18 cellular contexts compared by ENCODE assay signal in genomic region chr9:34097865-34098264, GRCh38. TPM values are rescaled to one million over a fixed set of nuclear protein-coding genes. Genes with fewer than 3 reads are reported as not detected.
A peak's percentile ranks its signal among the peaks of the same experiment; 100 is the strongest.
DNase-seq lines count a peak whose midpoint lies in the region; ATAC-seq and TF ChIP-seq lines count a peak whose summit lies in the region.
"Had no signal": no experiment of that assay in that cellular context is flagged by ENCODE, and none has a peak within 500 bp of the region (broad histone marks: within the 10 kb centered on the region; RNA-seq: fewer than 3 reads in every experiment).

No MANE protein-coding gene starts in this region.

- H3K4me3 Mint-ChIP-seq in activated CD8-positive, alpha-beta memory T cell treated with anti-CD3 and anti-CD28 coated beads, Interleukin-2, amount 10 ng/mL, durations not matched to agents 7 days and 5 days, result no peak overlapping the region
- H3K4me3 Mint-ChIP-seq: activated CD8-positive, alpha-beta T cell treated with anti-CD3 and anti-CD28 coated beads, Interleukin-2, amount 10 ng/mL, durations not matched to agents 7 days and 5 days; natural killer cell treated with Interleukin-12 subunit alpha and Interleukin-12 subunit beta and Interleukin-15 and Interleukin-18, amount 100 ng/mL, for 72 hours had no signal

- 0 out of 2 replicates have a peak, but pooled peaks cover 5% of the 10 kb centered on the region for H4K20me1 ChIP-seq in OCI-LY3 (ENCODE audit: insufficient read depth, low read length)

- peaks cover 20% of the 10 kb centered on the region for H3K36me3 Mint-ChIP-seq in activated CD8-positive, alpha-beta memory T cell treated with anti-CD3 and anti-CD28 coated beads, Interleukin-2, amount 10 ng/mL, durations not matched to agents 7 days and 5 days

- peak overlapping the region; percentile 80 for H3K4me2 ChIP-seq in OCI-LY3 (ENCODE audit: low read length)

- H3K4me1 ChIP-seq in OCI-LY3 (ENCODE audit: low read length), result peaks cover 32% of the 10 kb centered on the region
- H3K4me1 ChIP-seq: breast epithelium, left lung, Peyer's patch had no signal

- H3K9me3 Mint-ChIP-seq in activated CD8-positive, alpha-beta memory T cell treated with anti-CD3 and anti-CD28 coated beads, Interleukin-2, amount 10 ng/mL, durations not matched to agents 7 days and 5 days (ENCODE audit: low read depth), result no peaks in the 10 kb centered on the region
- H3K9me3 Mint-ChIP-seq: natural killer cell treated with Interleukin-12 subunit alpha and Interleukin-12 subunit beta and Interleukin-15 and Interleukin-18, amount 100 ng/mL, for 72 hours had no signal

- no peak for TF ChIP-seq POLR2A in GM18505 (IDR thresholded peaks at IDR 0.05; ENCODE audit: borderline replicate concordance, extremely low read depth, insufficient read depth, insufficient read length)

- no peaks in the 10 kb centered on the region for H3K27me3 Mint-ChIP-seq in activated CD8-positive, alpha-beta memory T cell treated with anti-CD3 and anti-CD28 coated beads, Interleukin-2, amount 10 ng/mL, durations not matched to agents 7 days and 5 days
- H3K27me3 Mint-ChIP-seq: natural killer cell treated with Interleukin-12 subunit alpha and Interleukin-12 subunit beta and Interleukin-15 and Interleukin-18, amount 100 ng/mL, for 72 hours had no signal

- H3K9me3 ChIP-seq in OCI-LY3 (ENCODE audit: insufficient read depth, low read length), result no peaks in the 10 kb centered on the region
- H3K9me3 ChIP-seq: breast epithelium, left lung, Peyer's patch had no signal

- H3K4me1 Mint-ChIP-seq in activated CD8-positive, alpha-beta memory T cell treated with anti-CD3 and anti-CD28 coated beads, Interleukin-2, amount 10 ng/mL, durations not matched to agents 7 days and 5 days, result peaks cover 6% of the 10 kb centered on the region

- H3K27ac Mint-ChIP-seq in activated CD8-positive, alpha-beta memory T cell treated with anti-CD3 and anti-CD28 coated beads, Interleukin-2, amount 10 ng/mL, durations not matched to agents 7 days and 5 days, result no peak overlapping the region
- H3K27ac Mint-ChIP-seq: activated CD8-positive, alpha-beta T cell treated with anti-CD3 and anti-CD28 coated beads, Interleukin-2, amount 10 ng/mL, durations not matched to agents 7 days and 5 days; natural killer cell treated with Interleukin-12 subunit alpha and Interleukin-12 subunit beta and Interleukin-15 and Interleukin-18, amount 100 ng/mL, for 72 hours had no signal

- H3K4me3 ChIP-seq in OCI-LY3 (ENCODE audit: low read length), result peak overlapping the region; percentile 54
- H3K4me3 ChIP-seq: breast epithelium, left lung, Peyer's patch had no signal

- in situ Hi-C loops in KBM-7 (cut with MboI; ENCODE audit: low pct_unique_long_range_greater_than_20kb, low sequenced_read_pairs), result no loop called here

- TF ChIP-seq CTCF in OCI-LY3 (IDR thresholded peaks at IDR 0.05; ENCODE audit: low read depth, low read length), result no peak

- H3K27ac ChIP-seq in OCI-LY3 (ENCODE audit: low read length) (peak overlapping the region; percentile 97), caudate nucleus (ENCODE audit: low read depth, low read length) (no peak overlapping the region)
- H3K27ac ChIP-seq: breast epithelium, left lung, Peyer's patch, VCaP had no signal

- no peaks in the 10 kb centered on the region for H3K27me3 ChIP-seq in OCI-LY3 (ENCODE audit: low read depth, low read length)
- H3K27me3 ChIP-seq: breast epithelium, left lung, Peyer's patch had no signal

- peaks cover 3% of the 10 kb centered on the region; the same call in 1 of the 2 replicates for H3K79me2 ChIP-seq in OCI-LY3 (ENCODE audit: low read length)

- no peak overlapping the region for H2AFZ ChIP-seq in OCI-LY3 (ENCODE audit: low read depth, low read length)

- peaks cover 34% of the 10 kb centered on the region for H3K36me3 ChIP-seq in OCI-LY3 (replicated peaks; ENCODE audit: low read depth, low read length)

- peak overlapping the region; percentile 59 for H3K9ac ChIP-seq in OCI-LY3 (ENCODE audit: low read length)

- ATAC-seq in GM18505 (IDR thresholded peaks at IDR 0.05; ENCODE audit: unreplicated experiment) (peak; percentile 77), GM19468 (IDR thresholded peaks at IDR 0.05; ENCODE audit: extremely low read depth, unreplicated experiment) (peak; percentile 58), HG02884 (IDR thresholded peaks at IDR 0.05; ENCODE audit: unreplicated experiment) (peak; percentile 82)
- no peak for ATAC-seq in activated CD8-positive, alpha-beta memory T cell treated with anti-CD3 and anti-CD28 coated beads, Interleukin-2, amount 10 ng/mL, durations not matched to agents 7 days and 5 days
- ATAC-seq: activated CD8-positive, alpha-beta T cell treated with anti-CD3 and anti-CD28 coated beads, Interleukin-2, amount 10 ng/mL, durations not matched to agents 7 days and 5 days; left lung; natural killer cell treated with Interleukin-12 subunit alpha and Interleukin-12 subunit beta and Interleukin-15 and Interleukin-18, amount 100 ng/mL, for 72 hours had no signal

- CTCF ChIA-PET in activated CD8-positive, alpha-beta memory T cell treated with anti-CD3 and anti-CD28 coated beads, Interleukin-2, amount 10 ng/mL, durations not matched to agents 7 days and 5 days (lab: Charles Lee), result no interaction called here

- DNase-seq in superior temporal gyrus (ENCODE audit: extremely low spot score) (no peak), KBM-7 (no peak), caudate nucleus (lab: John Stamatoyannopoulos, UW) (no peak)
- no peak for DNase-seq in activated CD8-positive, alpha-beta memory T cell treated with anti-CD3 and anti-CD28 coated beads, Interleukin-2, amount 10 ng/mL, durations not matched to agents 7 days and 5 days
- DNase-seq: activated CD8-positive, alpha-beta T cell treated with anti-CD3 and anti-CD28 coated beads, Interleukin-2, amount 10 ng/mL, durations not matched to agents 7 days and 5 days; H7; KG1; left lung; NCI-H1417; NCI-H446 treated with DMSO at 0.1 percent for 48 hours; Peyer's patch had no signal

RNA-seq across cellular contexts. Expression of gene DCAF12, which starts 28.6 kb away (rescaled TPM):
- 10 to 100 TPM; 48.4 to 58.9 TPM for total RNA-seq in activated CD8-positive, alpha-beta memory T cell treated with anti-CD3 and anti-CD28 coated beads, Interleukin-2, amount 10 ng/mL, durations not matched to agents 7 days and 5 days

RNA-seq across cellular contexts. Expression of gene UBAP2, which starts 49.2 kb away (rescaled TPM):
- 10 to 100 TPM; 50.5 to 60.9 TPM for total RNA-seq in activated CD8-positive, alpha-beta memory T cell treated with anti-CD3 and anti-CD28 coated beads, Interleukin-2, amount 10 ng/mL, durations not matched to agents 7 days and 5 days
